Comparison of ENCODE assay signal across 1 cellular context in genomic region chr9:4579011-4579410, GRCh38.
TF ChIP-seq lines count a peak whose summit lies in the region.

No MANE protein-coding gene starts in this region.

TF ChIP-seq in SK-N-SH, 30 proteins besides CTCF, POLR2A, EP300 and RAD21 (continued from another document):
- TF ChIP-seq TAF1 (IDR thresholded peaks at IDR 0.05; ENCODE audit: borderline replicate concordance, low read depth, low read length) (no peak), REST (IDR thresholded peaks at IDR 0.05; ENCODE audit: low read depth, low read length) (no peak), FOSL2 (IDR thresholded peaks at IDR 0.05; ENCODE audit: borderline replicate concordance, low read depth) (no peak), ELF1 (IDR thresholded peaks at IDR 0.05) (no peak), IRF3 (IDR thresholded peaks at IDR 0.05; ENCODE audit: low read depth, low read length) (no peak), TEAD4 (IDR thresholded peaks at IDR 0.05; ENCODE audit: borderline replicate concordance, insufficient read depth) (no peak), GATA2 (CRISPR knock-in tag; IDR thresholded peaks at IDR 0.05) (no peak), PBX3 (IDR thresholded peaks at IDR 0.05) (no peak), CHD2 (IDR thresholded peaks at IDR 0.05; ENCODE audit: low read length, partially characterized antibody) (no peak), YY1 (IDR thresholded peaks at IDR 0.05; ENCODE audit: low read depth) (no peak)
